Comparison of ENCODE assay signal across 13 cellular contexts in the genomic region with DNA sequence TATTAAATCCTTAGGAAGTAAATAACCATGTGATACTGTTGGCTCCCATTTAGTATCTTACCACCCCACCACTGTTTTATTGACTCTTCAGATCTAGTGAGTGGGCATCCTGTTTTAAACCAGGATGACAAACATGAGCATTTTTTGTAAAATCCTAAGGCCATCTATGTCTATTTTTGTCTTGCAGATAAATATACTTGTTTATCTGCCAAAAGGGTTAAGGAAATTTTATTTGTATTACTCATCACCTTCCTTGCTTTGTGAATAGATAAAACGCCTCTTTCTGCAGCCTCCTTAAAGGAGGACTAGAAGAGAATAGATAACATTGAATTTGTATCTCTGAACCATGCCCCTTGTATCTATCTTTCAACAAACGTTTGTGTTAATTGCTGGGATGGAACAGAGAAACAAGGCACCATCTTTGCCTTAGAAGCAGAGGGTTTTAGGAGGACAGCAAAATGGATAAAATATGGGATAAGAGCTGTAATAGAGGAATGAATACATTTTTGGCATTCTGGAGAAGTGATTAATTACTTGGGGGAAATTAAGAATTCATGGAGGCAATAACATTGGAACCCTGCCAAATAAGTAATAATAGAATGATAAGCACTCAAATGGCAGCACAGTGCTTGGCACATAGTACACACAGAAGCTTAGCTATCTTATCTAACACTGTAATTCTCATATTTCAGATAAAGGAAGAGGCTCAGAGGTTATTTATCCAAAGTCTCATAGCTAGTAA. TPM values are rescaled to one million over a fixed set of nuclear protein-coding genes. Genes with fewer than 3 reads are reported as not detected.
A peak's percentile ranks its signal among the peaks of the same experiment; 100 is the strongest.
DNase-seq lines count a peak whose midpoint lies in the region; TF ChIP-seq lines count a peak whose summit lies in the region.
"Had no signal": no experiment of that assay in that cellular context is flagged by ENCODE, and none has a peak within 500 bp of the region (broad histone marks: within the 10 kb centered on the region; RNA-seq: fewer than 3 reads in every experiment).

No MANE protein-coding gene starts in this region.

- peaks cover 98% of the 10 kb centered on the region for H4K20me1 ChIP-seq in Loucy (ENCODE audit: insufficient read depth, low read length, poor library complexity, severe bottlenecking)
- peaks cover 100% of the 10 kb centered on the region for H4K20me1 ChIP-seq in neural progenitor cell (ENCODE audit: low read depth)

- intact Hi-C loops in CD4-positive, alpha-beta memory T cell (cut with micrococcal nuclease), result no loop called here
- intact Hi-C loops in thyroid gland (cut with DNase I), result no loop called here

- TF ChIP-seq CTCF in Loucy (conservative IDR thresholded peaks at IDR 0.05; ENCODE audit: low read length), result no peak
- no peak for TF ChIP-seq CTCF in cardiac fibroblast (IDR thresholded peaks at IDR 0.05; ENCODE audit: low read depth, low read length)
- no peak for TF ChIP-seq CTCF in neural progenitor cell (IDR thresholded peaks at IDR 0.05)
- no peak for TF ChIP-seq CTCF in thyroid gland (IDR thresholded peaks at IDR 0.05)

- no peaks in the 10 kb centered on the region for H3K9me2 ChIP-seq in Loucy (replicated peaks; ENCODE audit: low read depth, low read length)

- H3K4me1 ChIP-seq in CD4-positive, alpha-beta memory T cell (ENCODE audit: insufficient read depth, low read length), result peaks cover 100% of the 10 kb centered on the region
- peaks cover 67% of the 10 kb centered on the region for H3K4me1 ChIP-seq in Loucy (ENCODE audit: insufficient read depth, low read length, poor library complexity, severe bottlenecking)
- H3K4me1 ChIP-seq in mesodermal cell (ENCODE audit: control insufficient read depth, insufficient read depth, low read length, poor library complexity, severe bottlenecking), result peaks cover 20% of the 10 kb centered on the region
- H3K4me1 ChIP-seq in neural progenitor cell, result peaks cover 19% of the 10 kb centered on the region
- H3K4me1 ChIP-seq in thyroid gland, result peaks cover 45 to 69% of the 10 kb centered on the region in 2 donors

- H3K27me3 Mint-ChIP-seq in CD4-positive, alpha-beta memory T cell, result no peaks in the 10 kb centered on the region
- H3K27me3 Mint-ChIP-seq in neural progenitor cell (ENCODE audit: insufficient read depth, low read depth), result no peaks in the 10 kb centered on the region
- H3K27me3 Mint-ChIP-seq: activated CD4-positive, alpha-beta T cell treated with anti-CD3 and anti-CD28 coated beads, Interleukin-2, amount 10 ng/mL, durations not matched to agents 7 days and 5 days had no signal

- peaks cover 0 to 3% (median 0%) of the 10 kb centered on the region in 8 donors for H3K9me3 Mint-ChIP-seq in CD4-positive, alpha-beta memory T cell
- no peaks in the 10 kb centered on the region for H3K9me3 Mint-ChIP-seq in neural progenitor cell
- H3K9me3 Mint-ChIP-seq: activated CD4-positive, alpha-beta T cell treated with anti-CD3 and anti-CD28 coated beads, Interleukin-2, amount 10 ng/mL, durations not matched to agents 7 days and 5 days had no signal

- no peak for TF ChIP-seq POLR2A in thyroid gland (IDR thresholded peaks at IDR 0.05)

- H3K4me3 Mint-ChIP-seq in CD4-positive, alpha-beta memory T cell, result peak overlapping the region in 6 of 8 donors; percentile 6 to 50 (median 24)
- H3K4me3 Mint-ChIP-seq in neural progenitor cell, result no peak overlapping the region
- H3K4me3 Mint-ChIP-seq: activated CD4-positive, alpha-beta T cell treated with anti-CD3 and anti-CD28 coated beads, Interleukin-2, amount 10 ng/mL, durations not matched to agents 7 days and 5 days had no signal

- no peak overlapping the region for H3K27ac ChIP-seq in CD4-positive, alpha-beta memory T cell (ENCODE audit: low read depth, low read length)
- peak overlapping the region; percentile 85 for H3K27ac ChIP-seq in mesodermal cell (ENCODE audit: low read depth, low read length, severe bottlenecking)
- H3K27ac ChIP-seq in neural progenitor cell, result no peak overlapping the region
- H3K27ac ChIP-seq in thyroid gland, result no peak overlapping the region
- H3K27ac ChIP-seq: tibial nerve had no signal

- H3K4me1 Mint-ChIP-seq in CD4-positive, alpha-beta memory T cell, result peaks cover 34 to 69% (median 45%) of the 10 kb centered on the region in 4 donors
- H3K4me1 Mint-ChIP-seq in neural progenitor cell, result peaks cover 18% of the 10 kb centered on the region

- CTCF ChIA-PET in CD4-positive, alpha-beta memory T cell (lab: Charles Lee; ENCODE audit: partially characterized antibody), result interaction anchor here (1.8 to 3.3 kb wide), 2 partner anchors 14 to 345 kb away, joined by 4 to 18 read pairs; a partner anchor contains a TSS

- peak overlapping the region in 5 of 7 donors; percentile 4 to 55 (median 48) for H3K27ac Mint-ChIP-seq in CD4-positive, alpha-beta memory T cell
- no peak overlapping the region for H3K27ac Mint-ChIP-seq in neural progenitor cell
- H3K27ac Mint-ChIP-seq: activated CD4-positive, alpha-beta T cell treated with anti-CD3 and anti-CD28 coated beads, Interleukin-2, amount 10 ng/mL, durations not matched to agents 7 days and 5 days had no signal

- DNase-seq in CD4-positive, alpha-beta memory T cell, result no peak
- peak; percentile 61 to 67 for DNase-seq in cardiac fibroblast (ENCODE audit: low read depth in 2 of 2)
- DNase-seq in NCI-H2171 (lab: John Stamatoyannopoulos, UW), result no peak
- DNase-seq in middle frontal gyrus (ENCODE audit: extremely low spot score, low spot score), result no peak
- no peak for DNase-seq in neural progenitor cell (ENCODE audit: low spot score)
- DNase-seq in thyroid gland, result no peak
- DNase-seq: activated CD4-positive, alpha-beta T cell treated with anti-CD3 and anti-CD28 coated beads, Interleukin-2, amount 10 ng/mL, durations not matched to agents 7 days and 5 days; amniotic stem cell; DMS 273 treated with DMSO at 0.1 percent for 48 hours; NCI-H1105 had no signal

- H3F3A ChIP-seq in Loucy (ENCODE audit: low read depth), result no peaks in the 10 kb centered on the region
- H3F3A ChIP-seq in neural progenitor cell (ENCODE audit: low read depth), result peaks cover 39% of the 10 kb centered on the region

- H3K36me3 ChIP-seq in CD4-positive, alpha-beta memory T cell (ENCODE audit: insufficient read depth, low read length), result no peaks in the 10 kb centered on the region
- H3K36me3 ChIP-seq in Loucy (ENCODE audit: insufficient read depth, low read length) (peaks cover 29% of the 10 kb centered on the region; the same call in 1 of the 2 replicates), mesodermal cell (ENCODE audit: control insufficient read depth, insufficient read depth, low read length) (peaks cover 59% of the 10 kb centered on the region), neural progenitor cell (peaks cover 20% of the 10 kb centered on the region), thyroid gland (no peaks in the 10 kb centered on the region)

- no peaks in the 10 kb centered on the region for H3K9me3 ChIP-seq in CD4-positive, alpha-beta memory T cell (ENCODE audit: control insufficient read depth in 1 of 2, low read length in 2 of 2)
- H3K9me3 ChIP-seq in Loucy (ENCODE audit: insufficient read depth, low read depth, low read length), result no peaks in the 10 kb centered on the region
- H3K9me3 ChIP-seq in mesodermal cell (ENCODE audit: control insufficient read depth, low read length), result no peaks in the 10 kb centered on the region
- no peaks in the 10 kb centered on the region for H3K9me3 ChIP-seq in neural progenitor cell (ENCODE audit: low read depth)
- no peaks in the 10 kb centered on the region for H3K9me3 ChIP-seq in thyroid gland
- H3K9me3 ChIP-seq: tibial nerve had no signal

- no peak overlapping the region for H3K9ac ChIP-seq in Loucy (ENCODE audit: low read depth, low read length, poor library complexity, severe bottlenecking)
- H3K9ac ChIP-seq in neural progenitor cell, result no peak overlapping the region

- WGBS in mesodermal cell (ENCODE audit: insufficient coverage in 2 of 2), 2 experiments, result 80% methylated on average over 1 of the region's 2 CpGs; no CpG with 5 or more reads in 1 of the 2 experiments
- 35 to 48% methylated on average over 2 of the region's 2 CpGs for WGBS in thyroid gland, 2 donors

- H3K4me2 ChIP-seq in Loucy (ENCODE audit: low read depth, low read length, poor library complexity, severe bottlenecking) (peak overlapping the region; percentile 73), neural progenitor cell (no peak overlapping the region)

- H3K27me3 ChIP-seq in CD4-positive, alpha-beta memory T cell (ENCODE audit: insufficient read depth, low read length), result no peaks in the 10 kb centered on the region
- H3K27me3 ChIP-seq in Loucy (ENCODE audit: insufficient read depth, low read length, poor library complexity, severe bottlenecking) (no peaks in the 10 kb centered on the region), neural progenitor cell (no peaks in the 10 kb centered on the region), thyroid gland (no peaks in the 10 kb centered on the region)
- H3K27me3 ChIP-seq: tibial nerve had no signal

- H2AFZ ChIP-seq in Loucy (ENCODE audit: low read length) (no peak overlapping the region), neural progenitor cell (replicated peaks) (no peak overlapping the region)

- H3K36me3 Mint-ChIP-seq in CD4-positive, alpha-beta memory T cell, result peaks cover 17 to 34% of the 10 kb centered on the region in 2 donors
- H3K36me3 Mint-ChIP-seq in neural progenitor cell, result peaks cover 23% of the 10 kb centered on the region

- no peak overlapping the region for H3K4me3 ChIP-seq in CD4-positive, alpha-beta memory T cell (ENCODE audit: low read length in 2 of 2)
- H3K4me3 ChIP-seq in Loucy (ENCODE audit: low read length, poor library complexity, severe bottlenecking) (peak overlapping the region; percentile 60), cardiac fibroblast (replicated peaks in 1 of 2; ENCODE audit: low read depth in 2 of 2, low read length in 2 of 2) (no peak overlapping the region), mesodermal cell (ENCODE audit: extremely low read depth, insufficient read depth, low read length, poor library complexity, severe bottlenecking) (no peak overlapping the region), neural progenitor cell (no peak overlapping the region), thyroid gland (replicated peaks in 1 of 3) (no peak overlapping the region)
- H3K4me3 ChIP-seq: tibial nerve had no signal

- H3K79me2 ChIP-seq in Loucy (ENCODE audit: insufficient read depth, low read length), result peaks cover 100% of the 10 kb centered on the region
- peaks cover 100% of the 10 kb centered on the region for H3K79me2 ChIP-seq in neural progenitor cell (ENCODE audit: low read depth)

- POLR2A ChIA-PET in CD4-positive, alpha-beta memory T cell (lab: Charles Lee; ENCODE audit: partially characterized antibody), result interaction anchor here (0.9 to 3.1 kb wide), 3 partner anchors 15 to 170 kb away, joined by 3 to 15 read pairs (median 6); a partner anchor contains a TSS

RNA-seq across cellular contexts. Expression of a gene that starts 14.7 kb away (rescaled TPM):
- total RNA-seq in CD4-positive, alpha-beta memory T cell, result 10 to 100 TPM; 65.1 to 76.8 TPM
- 100 to 1,000 TPM; 124 to 173 TPM for polyA plus RNA-seq in CD4-positive, alpha-beta memory T cell
- polyA plus RNA-seq in mesodermal cell (2013, experiment 1 of 2), result 66.3 TPM
- 67.9 TPM for polyA plus RNA-seq in mesodermal cell (2013, experiment 2 of 2)
- total RNA-seq in neural progenitor cell (ENCODE audit: low replicate concordance) (107 and 120 TPM in 2 replicates), thyroid gland (10 to 100 TPM; 53.1 to 74.4 (median 62.2) TPM)

Comparison
In these comparisons a context has a peak if more than half of its experiments do, and no peak if none do; other contexts are left out.
1. DNase-seq: peak in cardiac fibroblast (2 of 2); none in CD4-positive, alpha-beta memory T cell (0 of 5), NCI-H2171 (single experiment), middle frontal gyrus (single experiment), neural progenitor cell (single experiment) and thyroid gland (0 of 2).